ENCODE assay signal across 1 cellular context in genomic region chr9:129075996-129076639, GRCh38.
A peak's percentile ranks its signal among the peaks of the same experiment; 100 is the strongest.
TF ChIP-seq lines count a peak whose summit lies in the region.

No MANE protein-coding gene starts in this region.

TF ChIP-seq in HepG2, 621 proteins besides CTCF, POLR2A, EP300 and RAD21 (continued from another document and continues in another):
- TF ChIP-seq ZNF687 (CRISPR knock-in tag; IDR thresholded peaks at IDR 0.05) (peak; percentile 50), MED1 (CRISPR knock-in tag; IDR thresholded peaks at IDR 0.05) (0 out of 2 replicates have a peak, but pooled peaks have one; percentile 22), PHF21A (CRISPR knock-in tag; IDR thresholded peaks at IDR 0.05) (peak; percentile 67), MYC (CRISPR knock-in tag; IDR thresholded peaks at IDR 0.05; ENCODE audit: borderline replicate concordance) (0 out of 2 replicates have a peak, but pooled peaks have one; percentile 24), SP5 (CRISPR knock-in tag; IDR thresholded peaks at IDR 0.05; ENCODE audit: borderline replicate concordance, low read depth) (no peak), ZBTB7A (CRISPR knock-in tag; IDR thresholded peaks at IDR 0.05) (no peak), CSRNP1 (CRISPR knock-in tag; IDR thresholded peaks at IDR 0.05) (no peak), ZNF280D (CRISPR knock-in tag; IDR thresholded peaks at IDR 0.05) (no peak), PCBP1 (IDR thresholded peaks at IDR 0.05; ENCODE audit: borderline replicate concordance, low read depth, low read length) (no peak), ZSCAN31 (CRISPR knock-in tag; IDR thresholded peaks at IDR 0.05; ENCODE audit: low read depth) (peak; percentile 71), LCORL (IDR thresholded peaks at IDR 0.05) (no peak), LCORL (CRISPR knock-in tag; IDR thresholded peaks at IDR 0.05) (peak; percentile 65), REXO4 (CRISPR knock-in tag; IDR thresholded peaks at IDR 0.05; ENCODE audit: borderline replicate concordance) (no peak), HDAC2 (CRISPR knock-in tag; IDR thresholded peaks at IDR 0.05) (no peak), RBFOX2 (IDR thresholded peaks at IDR 0.05; ENCODE audit: low read depth, low read length) (no peak), ZFP1 (CRISPR knock-in tag; IDR thresholded peaks at IDR 0.05) (no peak), GMEB1 (CRISPR knock-in tag; IDR thresholded peaks at IDR 0.05; ENCODE audit: borderline replicate concordance) (no peak), ZNF574 (CRISPR knock-in tag; IDR thresholded peaks at IDR 0.05) (peak; percentile 13; the same call in 1 of the 2 replicates), YEATS4 (CRISPR knock-in tag; IDR thresholded peaks at IDR 0.05; ENCODE audit: borderline replicate concordance) (no peak), ZKSCAN5 (CRISPR knock-in tag; IDR thresholded peaks at IDR 0.05) (no peak), HOXA3 (CRISPR knock-in tag; IDR thresholded peaks at IDR 0.05) (peak; percentile 34; the same call in 1 of the 2 replicates), ZNF430 (CRISPR knock-in tag; IDR thresholded peaks at IDR 0.05) (no peak), ZNF530 (CRISPR knock-in tag; IDR thresholded peaks at IDR 0.05; ENCODE audit: low read depth) (no peak), FOXP4 (CRISPR knock-in tag; IDR thresholded peaks at IDR 0.05) (no peak), ISX (CRISPR knock-in tag; conservative IDR thresholded peaks at IDR 0.05) (no peak), ZBTB7B (CRISPR knock-in tag; IDR thresholded peaks at IDR 0.05) (0 out of 2 replicates have a peak, but pooled peaks have one; percentile 16), RAD51 (IDR thresholded peaks at IDR 0.05; ENCODE audit: borderline replicate concordance) (no peak), ZSCAN22 (CRISPR knock-in tag; IDR thresholded peaks at IDR 0.05) (no peak), ZNF333 (CRISPR knock-in tag; IDR thresholded peaks at IDR 0.05; ENCODE audit: borderline replicate concordance) (no peak), POGK (CRISPR knock-in tag; conservative IDR thresholded peaks at IDR 0.05) (no peak), MTF1 (CRISPR knock-in tag; IDR thresholded peaks at IDR 0.05) (no peak), FOXA1 (IDR thresholded peaks at IDR 0.05) (no peak), FOXA1 (CRISPR knock-in tag; IDR thresholded peaks at IDR 0.05) (no peak), ZNF20 (CRISPR knock-in tag; IDR thresholded peaks at IDR 0.05) (no peak), PLRG1 (conservative IDR thresholded peaks at IDR 0.05) (no peak), MEIS2 (CRISPR knock-in tag; IDR thresholded peaks at IDR 0.05) (no peak), ZNF143 (CRISPR knock-in tag; IDR thresholded peaks at IDR 0.05) (0 out of 2 replicates have a peak, but pooled peaks have one; percentile 24), MEIS1 (CRISPR knock-in tag; IDR thresholded peaks at IDR 0.05; ENCODE audit: borderline replicate concordance) (no peak), ZNF768 (CRISPR knock-in tag; IDR thresholded peaks at IDR 0.05) (peak; percentile 18; the same call in 1 of the 2 replicates), HMG20A (CRISPR knock-in tag; IDR thresholded peaks at IDR 0.05; ENCODE audit: borderline replicate concordance) (no peak), ZNF33A (CRISPR knock-in tag; IDR thresholded peaks at IDR 0.05; ENCODE audit: borderline replicate concordance) (no peak), ESRRA (CRISPR knock-in tag; IDR thresholded peaks at IDR 0.05; ENCODE audit: low read depth) (peak; percentile 60; the same call in 1 of the 2 replicates), ZNF124 (CRISPR knock-in tag; IDR thresholded peaks at IDR 0.05) (no peak), ZNF766 (CRISPR knock-in tag; IDR thresholded peaks at IDR 0.05; ENCODE audit: borderline replicate concordance) (no peak), ZNF782 (CRISPR knock-in tag; IDR thresholded peaks at IDR 0.05; ENCODE audit: borderline replicate concordance) (no peak), ATF1 (CRISPR knock-in tag; IDR thresholded peaks at IDR 0.05) (no peak), HOMEZ (CRISPR knock-in tag; IDR thresholded peaks at IDR 0.05; ENCODE audit: low read depth) (0 out of 2 replicates have a peak, but pooled peaks have one; percentile 41), NAIF1 (CRISPR knock-in tag; IDR thresholded peaks at IDR 0.05; ENCODE audit: borderline replicate concordance) (no peak), ASH2L (IDR thresholded peaks at IDR 0.05; ENCODE audit: insufficient read length, low read depth, low read length) (no peak)
